In genomic region chr12:570237-570925, GRCh38 we compare ENCODE assay signal across 8 cellular contexts.
DNase-seq lines count a peak whose midpoint lies in the region; ATAC-seq and TF ChIP-seq lines count a peak whose summit lies in the region.

No MANE protein-coding gene starts in this region.

- no peaks in the 10 kb centered on the region for H3K9me3 Mint-ChIP-seq in neural crest cell

- H3K4me1 Mint-ChIP-seq in T-helper 17 cell (peaks cover 29% of the 10 kb centered on the region), neural crest cell (peaks cover 23% of the 10 kb centered on the region)

- H3K4me3 Mint-ChIP-seq in T-helper 17 cell (peak overlapping the region; percentile 59), neural crest cell (peak overlapping the region; percentile 88)

- ATAC-seq in T-helper 17 cell (no peak), GM18870 (IDR thresholded peaks at IDR 0.05; ENCODE audit: unreplicated experiment) (no peak), HG03095 (IDR thresholded peaks at IDR 0.05; ENCODE audit: unreplicated experiment) (no peak)

- peak overlapping the region; percentile 43 for H3K27ac Mint-ChIP-seq in T-helper 17 cell
- H3K27ac Mint-ChIP-seq in neural crest cell (ENCODE audit: unreplicated experiment), result peak overlapping the region; percentile 75

- TF ChIP-seq CTCF in neural crest cell (conservative IDR thresholded peaks at IDR 0.05), result no peak

- no peaks in the 10 kb centered on the region for H3K36me3 Mint-ChIP-seq in T-helper 17 cell (ENCODE audit: low read depth)
- H3K36me3 Mint-ChIP-seq in neural crest cell (ENCODE audit: low read depth), result no peaks in the 10 kb centered on the region

- DNase-seq in DMS 273 (lab: John Stamatoyannopoulos, UW; ENCODE audit: unreplicated experiment) (peak; percentile 59), DMS 273 treated with DMSO at 0.1 percent for 48 hours (lab: John Stamatoyannopoulos, UW) (no peak), T-helper 17 cell (no peak), fibroblast of the conjunctiva (ENCODE audit: low read depth) (peak; percentile 75), neural crest cell (ENCODE audit: low read depth, low spot score) (peak; percentile 53), NCI-H1048 (lab: John Stamatoyannopoulos, UW) (no peak)

- H3K27me3 Mint-ChIP-seq in T-helper 17 cell (no peaks in the 10 kb centered on the region), neural crest cell (ENCODE audit: low read depth) (no peaks in the 10 kb centered on the region)

- no peaks in the 10 kb centered on the region for H3K9me3 ChIP-seq in T-helper 17 cell (ENCODE audit: control insufficient read depth, low read length, poor library complexity, severe bottlenecking)

Comparison
In these comparisons a context has a peak if more than half of its experiments do, and no peak if none do; other contexts are left out.
1. DNase-seq: peak in DMS 273 (single experiment), fibroblast of the conjunctiva (single experiment) and neural crest cell (single experiment); none in DMS 273 treated with DMSO at 0.1 percent for 48 hours (single experiment), T-helper 17 cell (0 of 3) and NCI-H1048 (single experiment).